18 cellular contexts compared by ENCODE assay signal in genomic region chr20:9928281-9928737, GRCh38.
DNase-seq lines count a peak whose midpoint lies in the region; ATAC-seq and TF ChIP-seq lines count a peak whose summit lies in the region.
"Had no signal": no experiment of that assay in that cellular context is flagged by ENCODE, and none has a peak within 500 bp of the region (broad histone marks: within the 10 kb centered on the region; RNA-seq: fewer than 3 reads in every experiment).

No MANE protein-coding gene starts in this region.

- no peak overlapping the region for H3K27ac ChIP-seq in lower lobe of right lung
- H3K27ac ChIP-seq: A549, dorsolateral prefrontal cortex, foreskin keratinocyte had no signal

- ATAC-seq in GM19043 (IDR thresholded peaks at IDR 0.05; ENCODE audit: low read depth, unreplicated experiment) (peak; percentile 69), GM21786 (IDR thresholded peaks at IDR 0.05; ENCODE audit: unreplicated experiment) (peak; percentile 64), HG03135 (IDR thresholded peaks at IDR 0.05; ENCODE audit: unreplicated experiment) (peak; percentile 88), lower lobe of right lung (no peak)
- ATAC-seq: A549; naive thymus-derived CD4-positive, alpha-beta T cell; sciatic nerve had no signal

- POLR2A ChIA-PET in GM10248 (lab: Yijun Ruan, JAX), result no interaction called here

- no peaks in the 10 kb centered on the region for H3K4me1 ChIP-seq in lower lobe of right lung
- H3K4me1 ChIP-seq: A549, foreskin keratinocyte had no signal

- H3K27me3 ChIP-seq in lower lobe of right lung (ENCODE audit: low read depth), result no peaks in the 10 kb centered on the region
- H3K27me3 ChIP-seq: dorsolateral prefrontal cortex, foreskin keratinocyte had no signal

- H3K4me3 ChIP-seq in lower lobe of right lung, result no peak overlapping the region
- H3K4me3 ChIP-seq: A549, dorsolateral prefrontal cortex had no signal

- intact Hi-C loops in lower lobe of right lung (cut with DNase I), result no loop called here

- no peaks in the 10 kb centered on the region for H3K9me3 ChIP-seq in lower lobe of right lung
- H3K9me3 ChIP-seq: A549 had no signal

- TF ChIP-seq CTCF in GM10248 (IDR thresholded peaks at IDR 0.05; ENCODE audit: control extremely low read depth, extremely low read depth, low read depth, missing control alignments) (no peak), lower lobe of right lung (IDR thresholded peaks at IDR 0.05) (no peak)

- H3K36me3 ChIP-seq in lower lobe of right lung, result no peaks in the 10 kb centered on the region

- DNase-seq in GM10248 (ENCODE audit: extremely low spot score) (peak; percentile 25), COLO829 (ENCODE audit: low spot score) (no peak), lower lobe of right lung (no peak), DMS 273 (lab: John Stamatoyannopoulos, UW; ENCODE audit: unreplicated experiment) (no peak), NCI-H69 (lab: John Stamatoyannopoulos, UW) (no peak)
- DNase-seq: activated T-cell treated with anti-CD3 and anti-CD28 coated beads, Interleukin-2, amount 50 U/mL, for 1 hour; COR-L47; dorsolateral prefrontal cortex; kidney glomerular epithelial cell; naive thymus-derived CD4-positive, alpha-beta T cell; NCI-H1092 treated with DMSO at 0.1 percent for 48 hours; SIG-M5 had no signal

- CTCF ChIA-PET in GM10248 (lab: Yijun Ruan, JAX), result interaction anchor here (0.6 to 1.7 kb wide), 3 partner anchors 16 to 311 kb away, joined by 3 to 5 read pairs (median 5); no protein-coding TSS in a partner anchor

Comparison
In these comparisons a context has a peak if more than half of its experiments do, and no peak if none do; other contexts are left out.
1. ATAC-seq: peak in GM19043 (single experiment), GM21786 (single experiment) and HG03135 (single experiment); none in lower lobe of right lung (0 of 2).